ENCODE assay signal across 1 cellular context in genomic region chr11:64148200-64148916, GRCh38.
TF ChIP-seq lines count a peak whose summit lies in the region.

No MANE protein-coding gene starts in this region.

TF ChIP-seq in K562, 482 proteins besides CTCF, POLR2A, EP300 and RAD21 (continues in another document):
- TF ChIP-seq, protein P1, sequence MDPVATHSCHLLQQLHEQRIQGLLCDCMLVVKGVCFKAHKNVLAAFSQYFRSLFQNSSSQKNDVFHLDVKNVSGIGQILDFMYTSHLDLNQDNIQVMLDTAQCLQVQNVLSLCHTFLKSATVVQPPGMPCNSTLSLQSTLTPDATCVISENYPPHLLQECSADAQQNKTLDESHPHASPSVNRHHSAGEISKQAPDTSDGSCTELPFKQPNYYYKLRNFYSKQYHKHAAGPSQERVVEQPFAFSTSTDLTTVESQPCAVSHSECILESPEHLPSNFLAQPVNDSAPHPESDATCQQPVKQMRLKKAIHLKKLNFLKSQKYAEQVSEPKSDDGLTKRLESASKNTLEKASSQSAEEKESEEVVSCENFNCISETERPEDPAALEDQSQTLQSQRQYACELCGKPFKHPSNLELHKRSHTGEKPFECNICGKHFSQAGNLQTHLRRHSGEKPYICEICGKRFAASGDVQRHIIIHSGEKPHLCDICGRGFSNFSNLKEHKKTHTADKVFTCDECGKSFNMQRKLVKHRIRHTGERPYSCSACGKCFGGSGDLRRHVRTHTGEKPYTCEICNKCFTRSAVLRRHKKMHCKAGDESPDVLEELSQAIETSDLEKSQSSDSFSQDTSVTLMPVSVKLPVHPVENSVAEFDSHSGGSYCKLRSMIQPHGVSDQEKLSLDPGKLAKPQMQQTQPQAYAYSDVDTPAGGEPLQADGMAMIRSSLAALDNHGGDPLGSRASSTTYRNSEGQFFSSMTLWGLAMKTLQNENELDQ (CRISPR knock-in tag; IDR thresholded peaks at IDR 0.05; ENCODE audit: borderline replicate concordance) = no peak
- no peak for TF ChIP-seq SRF (CRISPR knock-in tag; IDR thresholded peaks at IDR 0.05)
- 0 out of 4 replicates have a peak, but pooled peaks of 1 of the 2 experiments have one; percentile 33 for TF ChIP-seq FOXK2 (conservative IDR thresholded peaks at IDR 0.05 in 1 of 2, IDR thresholded peaks at IDR 0.05 in 1 of 2; ENCODE audit: low read depth in 2 of 2)
- TF ChIP-seq FOXJ3 (CRISPR knock-in tag; IDR thresholded peaks at IDR 0.05) = no peak
- TF ChIP-seq EZH2 (IDR thresholded peaks at IDR 0.05; ENCODE audit: borderline replicate concordance, low read depth, low read length) = no peak
- TF ChIP-seq PHF21A (IDR thresholded peaks at IDR 0.05; ENCODE audit: borderline replicate concordance, low read depth) = no peak
- TF ChIP-seq PTBP1 (IDR thresholded peaks at IDR 0.05; ENCODE audit: low read depth, low read length) = no peak
- no peak for TF ChIP-seq NR1H2 (CRISPR knock-in tag; IDR thresholded peaks at IDR 0.05)
- TF ChIP-seq STAG1 (CRISPR knock-in tag; IDR thresholded peaks at IDR 0.05; ENCODE audit: borderline replicate concordance) = peak; percentile 88; the same call in 1 of the 2 replicates
- no peak for TF ChIP-seq HMG20A (CRISPR knock-in tag; conservative IDR thresholded peaks at IDR 0.05)
- no peak for TF ChIP-seq ZNF696 (CRISPR knock-in tag; conservative IDR thresholded peaks at IDR 0.05)
- 0 out of 2 replicates have a peak, but pooled peaks have one; percentile 10 for TF ChIP-seq NFIC (IDR thresholded peaks at IDR 0.05)
- no peak for TF ChIP-seq TAL1 (IDR thresholded peaks at IDR 0.05)
- no peak for TF ChIP-seq GATAD2B (IDR thresholded peaks at IDR 0.05; ENCODE audit: borderline replicate concordance)
- TF ChIP-seq NFE2L1 (tag; IDR thresholded peaks at IDR 0.05; ENCODE audit: borderline replicate concordance, low read depth) = no peak
- TF ChIP-seq MAZ (CRISPR knock-in tag; conservative IDR thresholded peaks at IDR 0.05 in 1 of 2, IDR thresholded peaks at IDR 0.05 in 1 of 2) = peak in 1 of 2 experiments; percentile 48; a peak in 1 of 4 replicates
- TF ChIP-seq, protein P2, sequence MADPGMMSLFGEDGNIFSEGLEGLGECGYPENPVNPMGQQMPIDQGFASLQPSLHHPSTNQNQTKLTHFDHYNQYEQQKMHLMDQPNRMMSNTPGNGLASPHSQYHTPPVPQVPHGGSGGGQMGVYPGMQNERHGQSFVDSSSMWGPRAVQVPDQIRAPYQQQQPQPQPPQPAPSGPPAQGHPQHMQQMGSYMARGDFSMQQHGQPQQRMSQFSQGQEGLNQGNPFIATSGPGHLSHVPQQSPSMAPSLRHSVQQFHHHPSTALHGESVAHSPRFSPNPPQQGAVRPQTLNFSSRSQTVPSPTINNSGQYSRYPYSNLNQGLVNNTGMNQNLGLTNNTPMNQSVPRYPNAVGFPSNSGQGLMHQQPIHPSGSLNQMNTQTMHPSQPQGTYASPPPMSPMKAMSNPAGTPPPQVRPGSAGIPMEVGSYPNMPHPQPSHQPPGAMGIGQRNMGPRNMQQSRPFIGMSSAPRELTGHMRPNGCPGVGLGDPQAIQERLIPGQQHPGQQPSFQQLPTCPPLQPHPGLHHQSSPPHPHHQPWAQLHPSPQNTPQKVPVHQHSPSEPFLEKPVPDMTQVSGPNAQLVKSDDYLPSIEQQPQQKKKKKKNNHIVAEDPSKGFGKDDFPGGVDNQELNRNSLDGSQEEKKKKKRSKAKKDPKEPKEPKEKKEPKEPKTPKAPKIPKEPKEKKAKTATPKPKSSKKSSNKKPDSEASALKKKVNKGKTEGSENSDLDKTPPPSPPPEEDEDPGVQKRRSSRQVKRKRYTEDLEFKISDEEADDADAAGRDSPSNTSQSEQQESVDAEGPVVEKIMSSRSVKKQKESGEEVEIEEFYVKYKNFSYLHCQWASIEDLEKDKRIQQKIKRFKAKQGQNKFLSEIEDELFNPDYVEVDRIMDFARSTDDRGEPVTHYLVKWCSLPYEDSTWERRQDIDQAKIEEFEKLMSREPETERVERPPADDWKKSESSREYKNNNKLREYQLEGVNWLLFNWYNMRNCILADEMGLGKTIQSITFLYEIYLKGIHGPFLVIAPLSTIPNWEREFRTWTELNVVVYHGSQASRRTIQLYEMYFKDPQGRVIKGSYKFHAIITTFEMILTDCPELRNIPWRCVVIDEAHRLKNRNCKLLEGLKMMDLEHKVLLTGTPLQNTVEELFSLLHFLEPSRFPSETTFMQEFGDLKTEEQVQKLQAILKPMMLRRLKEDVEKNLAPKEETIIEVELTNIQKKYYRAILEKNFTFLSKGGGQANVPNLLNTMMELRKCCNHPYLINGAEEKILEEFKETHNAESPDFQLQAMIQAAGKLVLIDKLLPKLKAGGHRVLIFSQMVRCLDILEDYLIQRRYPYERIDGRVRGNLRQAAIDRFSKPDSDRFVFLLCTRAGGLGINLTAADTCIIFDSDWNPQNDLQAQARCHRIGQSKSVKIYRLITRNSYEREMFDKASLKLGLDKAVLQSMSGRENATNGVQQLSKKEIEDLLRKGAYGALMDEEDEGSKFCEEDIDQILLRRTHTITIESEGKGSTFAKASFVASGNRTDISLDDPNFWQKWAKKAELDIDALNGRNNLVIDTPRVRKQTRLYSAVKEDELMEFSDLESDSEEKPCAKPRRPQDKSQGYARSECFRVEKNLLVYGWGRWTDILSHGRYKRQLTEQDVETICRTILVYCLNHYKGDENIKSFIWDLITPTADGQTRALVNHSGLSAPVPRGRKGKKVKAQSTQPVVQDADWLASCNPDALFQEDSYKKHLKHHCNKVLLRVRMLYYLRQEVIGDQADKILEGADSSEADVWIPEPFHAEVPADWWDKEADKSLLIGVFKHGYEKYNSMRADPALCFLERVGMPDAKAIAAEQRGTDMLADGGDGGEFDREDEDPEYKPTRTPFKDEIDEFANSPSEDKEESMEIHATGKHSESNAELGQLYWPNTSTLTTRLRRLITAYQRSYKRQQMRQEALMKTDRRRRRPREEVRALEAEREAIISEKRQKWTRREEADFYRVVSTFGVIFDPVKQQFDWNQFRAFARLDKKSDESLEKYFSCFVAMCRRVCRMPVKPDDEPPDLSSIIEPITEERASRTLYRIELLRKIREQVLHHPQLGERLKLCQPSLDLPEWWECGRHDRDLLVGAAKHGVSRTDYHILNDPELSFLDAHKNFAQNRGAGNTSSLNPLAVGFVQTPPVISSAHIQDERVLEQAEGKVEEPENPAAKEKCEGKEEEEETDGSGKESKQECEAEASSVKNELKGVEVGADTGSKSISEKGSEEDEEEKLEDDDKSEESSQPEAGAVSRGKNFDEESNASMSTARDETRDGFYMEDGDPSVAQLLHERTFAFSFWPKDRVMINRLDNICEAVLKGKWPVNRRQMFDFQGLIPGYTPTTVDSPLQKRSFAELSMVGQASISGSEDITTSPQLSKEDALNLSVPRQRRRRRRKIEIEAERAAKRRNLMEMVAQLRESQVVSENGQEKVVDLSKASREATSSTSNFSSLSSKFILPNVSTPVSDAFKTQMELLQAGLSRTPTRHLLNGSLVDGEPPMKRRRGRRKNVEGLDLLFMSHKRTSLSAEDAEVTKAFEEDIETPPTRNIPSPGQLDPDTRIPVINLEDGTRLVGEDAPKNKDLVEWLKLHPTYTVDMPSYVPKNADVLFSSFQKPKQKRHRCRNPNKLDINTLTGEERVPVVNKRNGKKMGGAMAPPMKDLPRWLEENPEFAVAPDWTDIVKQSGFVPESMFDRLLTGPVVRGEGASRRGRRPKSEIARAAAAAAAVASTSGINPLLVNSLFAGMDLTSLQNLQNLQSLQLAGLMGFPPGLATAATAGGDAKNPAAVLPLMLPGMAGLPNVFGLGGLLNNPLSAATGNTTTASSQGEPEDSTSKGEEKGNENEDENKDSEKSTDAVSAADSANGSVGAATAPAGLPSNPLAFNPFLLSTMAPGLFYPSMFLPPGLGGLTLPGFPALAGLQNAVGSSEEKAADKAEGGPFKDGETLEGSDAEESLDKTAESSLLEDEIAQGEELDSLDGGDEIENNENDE (IDR thresholded peaks at IDR 0.05; ENCODE audit: low read depth, low read length) = no peak
- peak; percentile 88 for TF ChIP-seq ZBTB7A (IDR thresholded peaks at IDR 0.05; ENCODE audit: borderline replicate concordance, control insufficient read depth, low read depth, low read length)
- TF ChIP-seq, protein P3, sequence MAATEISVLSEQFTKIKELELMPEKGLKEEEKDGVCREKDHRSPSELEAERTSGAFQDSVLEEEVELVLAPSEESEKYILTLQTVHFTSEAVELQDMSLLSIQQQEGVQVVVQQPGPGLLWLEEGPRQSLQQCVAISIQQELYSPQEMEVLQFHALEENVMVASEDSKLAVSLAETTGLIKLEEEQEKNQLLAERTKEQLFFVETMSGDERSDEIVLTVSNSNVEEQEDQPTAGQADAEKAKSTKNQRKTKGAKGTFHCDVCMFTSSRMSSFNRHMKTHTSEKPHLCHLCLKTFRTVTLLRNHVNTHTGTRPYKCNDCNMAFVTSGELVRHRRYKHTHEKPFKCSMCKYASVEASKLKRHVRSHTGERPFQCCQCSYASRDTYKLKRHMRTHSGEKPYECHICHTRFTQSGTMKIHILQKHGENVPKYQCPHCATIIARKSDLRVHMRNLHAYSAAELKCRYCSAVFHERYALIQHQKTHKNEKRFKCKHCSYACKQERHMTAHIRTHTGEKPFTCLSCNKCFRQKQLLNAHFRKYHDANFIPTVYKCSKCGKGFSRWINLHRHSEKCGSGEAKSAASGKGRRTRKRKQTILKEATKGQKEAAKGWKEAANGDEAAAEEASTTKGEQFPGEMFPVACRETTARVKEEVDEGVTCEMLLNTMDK (IDR thresholded peaks at IDR 0.05; ENCODE audit: borderline replicate concordance, insufficient read depth, low read depth, low read length, poor library complexity, severe bottlenecking) = peak; percentile 43
- no peak for TF ChIP-seq CEBPB (tag; IDR thresholded peaks at IDR 0.05)
- peak; percentile 23 for TF ChIP-seq NEUROD1 (IDR thresholded peaks at IDR 0.05; ENCODE audit: borderline replicate concordance, low read depth, low read length, partially characterized antibody)
- TF ChIP-seq GATAD2A (IDR thresholded peaks at IDR 0.05) = no peak
- TF ChIP-seq HDAC1 (IDR thresholded peaks at IDR 0.05) = no peak
- TF ChIP-seq CLOCK (CRISPR knock-in tag; IDR thresholded peaks at IDR 0.05; ENCODE audit: borderline replicate concordance) = no peak
- TF ChIP-seq KAT8 (IDR thresholded peaks at IDR 0.05; ENCODE audit: low read depth) = no peak
- no peak for TF ChIP-seq CCNT2 (IDR thresholded peaks at IDR 0.05; ENCODE audit: borderline replicate concordance, extremely low read depth, insufficient read length, low read depth, low read length)
- TF ChIP-seq KDM5B (IDR thresholded peaks at IDR 0.05; ENCODE audit: insufficient replicate concordance, low read depth, low read length) = no peak
- no peak for TF ChIP-seq STAT5A (IDR thresholded peaks at IDR 0.05; ENCODE audit: borderline replicate concordance, low read length)
- TF ChIP-seq TAF9B (IDR thresholded peaks at IDR 0.05; ENCODE audit: partially characterized antibody) = no peak
- TF ChIP-seq, protein P4, sequence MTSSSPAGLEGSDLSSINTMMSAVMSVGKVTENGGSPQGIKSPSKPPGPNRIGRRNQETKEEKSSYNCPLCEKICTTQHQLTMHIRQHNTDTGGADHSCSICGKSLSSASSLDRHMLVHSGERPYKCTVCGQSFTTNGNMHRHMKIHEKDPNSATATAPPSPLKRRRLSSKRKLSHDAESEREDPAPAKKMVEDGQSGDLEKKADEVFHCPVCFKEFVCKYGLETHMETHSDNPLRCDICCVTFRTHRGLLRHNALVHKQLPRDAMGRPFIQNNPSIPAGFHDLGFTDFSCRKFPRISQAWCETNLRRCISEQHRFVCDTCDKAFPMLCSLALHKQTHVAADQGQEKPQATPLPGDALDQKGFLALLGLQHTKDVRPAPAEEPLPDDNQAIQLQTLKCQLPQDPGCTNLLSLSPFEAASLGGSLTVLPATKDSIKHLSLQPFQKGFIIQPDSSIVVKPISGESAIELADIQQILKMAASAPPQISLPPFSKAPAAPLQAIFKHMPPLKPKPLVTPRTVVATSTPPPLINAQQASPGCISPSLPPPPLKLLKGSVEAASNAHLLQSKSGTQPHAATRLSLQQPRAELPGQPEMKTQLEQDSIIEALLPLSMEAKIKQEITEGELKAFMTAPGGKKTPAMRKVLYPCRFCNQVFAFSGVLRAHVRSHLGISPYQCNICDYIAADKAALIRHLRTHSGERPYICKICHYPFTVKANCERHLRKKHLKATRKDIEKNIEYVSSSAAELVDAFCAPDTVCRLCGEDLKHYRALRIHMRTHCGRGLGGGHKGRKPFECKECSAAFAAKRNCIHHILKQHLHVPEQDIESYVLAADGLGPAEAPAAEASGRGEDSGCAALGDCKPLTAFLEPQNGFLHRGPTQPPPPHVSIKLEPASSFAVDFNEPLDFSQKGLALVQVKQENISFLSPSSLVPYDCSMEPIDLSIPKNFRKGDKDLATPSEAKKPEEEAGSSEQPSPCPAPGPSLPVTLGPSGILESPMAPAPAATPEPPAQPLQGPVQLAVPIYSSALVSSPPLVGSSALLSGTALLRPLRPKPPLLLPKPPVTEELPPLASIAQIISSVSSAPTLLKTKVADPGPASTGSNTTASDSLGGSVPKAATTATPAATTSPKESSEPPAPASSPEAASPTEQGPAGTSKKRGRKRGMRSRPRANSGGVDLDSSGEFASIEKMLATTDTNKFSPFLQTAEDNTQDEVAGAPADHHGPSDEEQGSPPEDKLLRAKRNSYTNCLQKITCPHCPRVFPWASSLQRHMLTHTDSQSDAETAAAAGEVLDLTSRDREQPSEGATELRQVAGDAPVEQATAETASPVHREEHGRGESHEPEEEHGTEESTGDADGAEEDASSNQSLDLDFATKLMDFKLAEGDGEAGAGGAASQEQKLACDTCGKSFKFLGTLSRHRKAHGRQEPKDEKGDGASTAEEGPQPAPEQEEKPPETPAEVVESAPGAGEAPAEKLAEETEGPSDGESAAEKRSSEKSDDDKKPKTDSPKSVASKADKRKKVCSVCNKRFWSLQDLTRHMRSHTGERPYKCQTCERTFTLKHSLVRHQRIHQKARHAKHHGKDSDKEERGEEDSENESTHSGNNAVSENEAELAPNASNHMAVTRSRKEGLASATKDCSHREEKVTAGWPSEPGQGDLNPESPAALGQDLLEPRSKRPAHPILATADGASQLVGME (CRISPR knock-in tag; IDR thresholded peaks at IDR 0.05) = no peak
- no peak for TF ChIP-seq ZNF274 (IDR thresholded peaks at IDR 0.05; ENCODE audit: borderline replicate concordance, low read depth, low read length)
- no peak for TF ChIP-seq HMGN3 (IDR thresholded peaks at IDR 0.05; ENCODE audit: borderline replicate concordance, extremely low read depth, insufficient read length, low read depth, low read length)
